Comparison of ENCODE assay signal across 19 cellular contexts in the genomic region with DNA sequence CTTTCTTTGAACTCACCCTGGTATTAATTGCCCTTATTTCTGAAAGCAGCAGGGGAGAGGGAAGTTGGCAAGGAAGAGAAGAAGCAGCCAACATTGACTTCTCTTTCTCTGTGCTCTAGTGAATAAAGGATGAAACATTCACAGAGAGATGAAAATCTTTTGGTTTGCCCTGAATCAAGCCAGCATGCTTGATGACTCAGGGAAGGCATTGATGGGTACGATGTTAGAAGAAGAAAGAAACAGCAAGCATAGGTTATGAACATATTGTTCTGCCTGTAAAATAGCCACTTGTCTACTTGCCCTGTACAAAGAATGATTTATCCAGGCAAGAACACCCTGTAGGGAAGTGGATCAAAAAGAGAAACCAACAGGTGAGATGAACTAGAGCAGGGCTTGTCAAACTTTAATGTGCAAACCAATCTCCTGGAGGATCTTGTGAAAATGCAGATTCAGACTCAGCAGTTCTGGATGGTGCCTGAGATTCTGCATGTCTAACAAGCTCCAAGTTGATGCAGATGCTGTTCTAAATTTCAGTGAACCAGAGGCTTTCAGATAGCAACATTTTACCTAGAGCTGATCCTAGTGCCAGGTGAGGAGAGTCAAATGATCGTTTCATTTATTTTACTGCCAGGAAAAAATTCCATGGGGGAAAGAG.
A peak's percentile ranks its signal among the peaks of the same experiment; 100 is the strongest.
DNase-seq lines count a peak whose midpoint lies in the region; ATAC-seq, FAIRE-seq and TF ChIP-seq lines count a peak whose summit lies in the region.
"Had no signal": no experiment of that assay in that cellular context is flagged by ENCODE, and none has a peak within 500 bp of the region (broad histone marks: within the 10 kb centered on the region; RNA-seq: fewer than 3 reads in every experiment).

No MANE protein-coding gene starts in this region.

- H3K9me3 Mint-ChIP-seq in activated T-helper 1 cell treated with anti-CD3 and anti-CD28 coated beads, Interleukin-12 subunit alpha, Interleukin-12 subunit beta, Interleukin-2, Interleukin-4 antibody, amounts not matched to agents 30 ng/mL and 10 ng/mL and 1 ng/mL, durations not matched to agents 14 hours and 24 hours and 36 hours = no peaks in the 10 kb centered on the region
- H3K9me3 Mint-ChIP-seq: activated CD8-positive, alpha-beta T cell treated with anti-CD3 and anti-CD28 coated beads for 36 hours; CD8-positive, alpha-beta T cell had no signal

- peak; percentile 14 to 55 (median 25) for DNase-seq in NCI-H1417 (lab: John Stamatoyannopoulos, UW)
- DNase-seq in NCI-H1417 treated with DMSO at 0.1 percent for 48 hours (lab: John Stamatoyannopoulos, UW) = no peak
- peak; percentile 73 for DNase-seq in NCI-H2227 treated with DMSO at 0.1 percent for 48 hours (lab: John Stamatoyannopoulos, UW)
- DNase-seq in bronchial epithelial cell (ENCODE audit: low read depth) = no peak
- DNase-seq in skeletal muscle cell (ENCODE audit: low read depth) = peak; percentile 16
- DNase-seq in activated CD4-positive, alpha-beta T cell treated with anti-CD3 and anti-CD28 coated beads for 1 hour = no peak
- DNase-seq in activated T-helper 1 cell treated with anti-CD3 and anti-CD28 coated beads, Interleukin-12 subunit alpha, Interleukin-12 subunit beta, Interleukin-2, Interleukin-4 antibody, amounts not matched to agents 30 ng/mL and 10 ng/mL and 1 ng/mL, durations not matched to agents 14 hours and 24 hours and 36 hours (ENCODE audit: low spot score) = no peak
- DNase-seq: activated CD8-positive, alpha-beta T cell treated with anti-CD3 and anti-CD28 coated beads for 36 hours; CD8-positive, alpha-beta T cell; foreskin melanocyte; KG1; naive thymus-derived CD4-positive, alpha-beta T cell; NCI-H1694; NCI-H526 treated with DMSO at 0.1 percent for 48 hours; PC-9; stomach had no signal

- H3K27me3 Mint-ChIP-seq in activated T-helper 1 cell treated with anti-CD3 and anti-CD28 coated beads, Interleukin-12 subunit alpha, Interleukin-12 subunit beta, Interleukin-2, Interleukin-4 antibody, amounts not matched to agents 30 ng/mL and 10 ng/mL and 1 ng/mL, durations not matched to agents 14 hours and 24 hours and 36 hours (ENCODE audit: insufficient read depth) = no peaks in the 10 kb centered on the region
- H3K27me3 Mint-ChIP-seq: activated CD8-positive, alpha-beta T cell treated with anti-CD3 and anti-CD28 coated beads for 36 hours; naive thymus-derived CD4-positive, alpha-beta T cell had no signal

- no peak overlapping the region for H3K27ac Mint-ChIP-seq in activated T-helper 1 cell treated with anti-CD3 and anti-CD28 coated beads, Interleukin-12 subunit alpha, Interleukin-12 subunit beta, Interleukin-2, Interleukin-4 antibody, amounts not matched to agents 30 ng/mL and 10 ng/mL and 1 ng/mL, durations not matched to agents 14 hours and 24 hours and 36 hours
- H3K27ac Mint-ChIP-seq: activated CD8-positive, alpha-beta T cell treated with anti-CD3 and anti-CD28 coated beads for 36 hours; CD8-positive, alpha-beta T cell; naive thymus-derived CD4-positive, alpha-beta T cell had no signal

- no peak for TF ChIP-seq CTCF in bronchial epithelial cell (IDR thresholded peaks at IDR 0.05; ENCODE audit: insufficient read depth, low read length, severe bottlenecking)

- ATAC-seq in HG03521 (IDR thresholded peaks at IDR 0.05; ENCODE audit: unreplicated experiment) = no peak
- ATAC-seq: activated CD8-positive, alpha-beta T cell treated with anti-CD3 and anti-CD28 coated beads for 36 hours; CD8-positive, alpha-beta T cell; naive thymus-derived CD4-positive, alpha-beta T cell had no signal

- no peaks in the 10 kb centered on the region for H3K36me3 ChIP-seq in bronchial epithelial cell (ENCODE audit: control insufficient read depth, insufficient read depth, low read length)
- H3K36me3 ChIP-seq: stomach had no signal

- H3K27me3 ChIP-seq in bronchial epithelial cell (ENCODE audit: control insufficient read depth, insufficient read depth, low read length) = no peaks in the 10 kb centered on the region
- H3K27me3 ChIP-seq: stomach had no signal

- H3K4me3 ChIP-seq in bronchial epithelial cell (ENCODE audit: low read depth, low read length) = no peak overlapping the region
- H3K4me3 ChIP-seq in skeletal muscle cell (ENCODE audit: low read depth, low read length) = no peak overlapping the region
- H3K4me3 ChIP-seq: lung, PC-9, stomach had no signal

- H3K4me1 Mint-ChIP-seq in activated T-helper 1 cell treated with anti-CD3 and anti-CD28 coated beads, Interleukin-12 subunit alpha, Interleukin-12 subunit beta, Interleukin-2, Interleukin-4 antibody, amounts not matched to agents 30 ng/mL and 10 ng/mL and 1 ng/mL, durations not matched to agents 14 hours and 24 hours and 36 hours (ENCODE audit: low read depth) = no peaks in the 10 kb centered on the region
- H3K4me1 Mint-ChIP-seq: naive thymus-derived CD4-positive, alpha-beta T cell had no signal

- H3K4me3 Mint-ChIP-seq in activated T-helper 1 cell treated with anti-CD3 and anti-CD28 coated beads, Interleukin-12 subunit alpha, Interleukin-12 subunit beta, Interleukin-2, Interleukin-4 antibody, amounts not matched to agents 30 ng/mL and 10 ng/mL and 1 ng/mL, durations not matched to agents 14 hours and 24 hours and 36 hours = no peak overlapping the region
- H3K4me3 Mint-ChIP-seq: activated CD8-positive, alpha-beta T cell treated with anti-CD3 and anti-CD28 coated beads for 36 hours; CD8-positive, alpha-beta T cell; naive thymus-derived CD4-positive, alpha-beta T cell had no signal

- intact Hi-C loops in activated T-helper 1 cell treated with anti-CD3 and anti-CD28 coated beads, Interleukin-12 subunit alpha, Interleukin-12 subunit beta, Interleukin-2, Interleukin-4 antibody, amounts not matched to agents 30 ng/mL and 10 ng/mL and 1 ng/mL, durations not matched to agents 14 hours and 24 hours and 36 hours (cut with micrococcal nuclease) = no loop called here

- no peaks in the 10 kb centered on the region for H3K36me3 Mint-ChIP-seq in activated T-helper 1 cell treated with anti-CD3 and anti-CD28 coated beads, Interleukin-12 subunit alpha, Interleukin-12 subunit beta, Interleukin-2, Interleukin-4 antibody, amounts not matched to agents 30 ng/mL and 10 ng/mL and 1 ng/mL, durations not matched to agents 14 hours and 24 hours and 36 hours (ENCODE audit: low read depth)
- H3K36me3 Mint-ChIP-seq: CD8-positive, alpha-beta T cell; naive thymus-derived CD4-positive, alpha-beta T cell had no signal

- FAIRE-seq in bronchial epithelial cell (lab: Jason Lieb, UNC) = peak; percentile 66
- FAIRE-seq: GM12891 had no signal

Comparison
In these comparisons a context has a peak if more than half of its experiments do, and no peak if none do; other contexts are left out.
1. DNase-seq: peak in NCI-H1417 (3 of 3), NCI-H2227 treated with DMSO at 0.1 percent for 48 hours (single experiment) and skeletal muscle cell (single experiment); none in NCI-H1417 treated with DMSO at 0.1 percent for 48 hours (single experiment), bronchial epithelial cell (single experiment), activated CD4-positive, alpha-beta T cell treated with anti-CD3 and anti-CD28 coated beads for 1 hour (single experiment) and activated T-helper 1 cell treated with anti-CD3 and anti-CD28 coated beads, Interleukin-12 subunit alpha, Interleukin-12 subunit beta, Interleukin-2, Interleukin-4 antibody, amounts not matched to agents 30 ng/mL and 10 ng/mL and 1 ng/mL, durations not matched to agents 14 hours and 24 hours and 36 hours (single experiment).